ENCODE assay signal across 24 cellular contexts in genomic region chr1:63886348-63886747, GRCh38.
A peak's percentile ranks its signal among the peaks of the same experiment; 100 is the strongest.
DNase-seq lines count a peak whose midpoint lies in the region; ATAC-seq and TF ChIP-seq lines count a peak whose summit lies in the region.
"Had no signal": no experiment of that assay in that cellular context is flagged by ENCODE, and none has a peak within 500 bp of the region (broad histone marks: within the 10 kb centered on the region; RNA-seq: fewer than 3 reads in every experiment).

No MANE protein-coding gene starts in this region.

- H3K27me3 ChIP-seq in GM23338 (ENCODE audit: insufficient read depth), result no peaks in the 10 kb centered on the region
- H3K27me3 ChIP-seq: BE2C had no signal

- no peaks in the 10 kb centered on the region for H3K36me3 ChIP-seq in GM23338 (ENCODE audit: insufficient read depth)
- H3K36me3 ChIP-seq: BE2C, HAP-1 had no signal

- H3K9me3 Mint-ChIP-seq in GM23338, result no peaks in the 10 kb centered on the region; the same call in 2 of the 3 replicates
- H3K9me3 Mint-ChIP-seq in nephron, result no peaks in the 10 kb centered on the region

- H3K4me3 ChIP-seq in GM23338, result no peak overlapping the region
- H3K4me3 ChIP-seq: HAP-1, PC-9 had no signal

- H3K36me3 Mint-ChIP-seq in GM23338 (ENCODE audit: low read depth), result peaks cover 10% of the 10 kb centered on the region
- peaks cover 21% of the 10 kb centered on the region for H3K36me3 Mint-ChIP-seq in nephron (ENCODE audit: low read depth)
- H3K36me3 Mint-ChIP-seq: CD14-positive monocyte had no signal

- peaks cover 54% of the 10 kb centered on the region for H4K20me1 ChIP-seq in GM23338 (replicated peaks; ENCODE audit: insufficient read depth)

- no peaks in the 10 kb centered on the region for H3F3A ChIP-seq in GM23338 (replicated peaks; ENCODE audit: low read depth)

- no peak overlapping the region for H3K27ac ChIP-seq in GM23338 (ENCODE audit: low read depth)
- H3K27ac ChIP-seq: HL-60, PC-9, RWPE1 had no signal

- H3K9me2 ChIP-seq in GM23338 (ENCODE audit: insufficient read depth), result peaks cover 21% of the 10 kb centered on the region

- H3K4me2 ChIP-seq in GM23338, result 0 out of 2 replicates have a peak overlapping the region, but pooled peaks have one; percentile 24
- H3K4me2 ChIP-seq: PC-9 had no signal

- peaks cover 100% of the 10 kb centered on the region for H3K79me2 ChIP-seq in GM23338 (replicated peaks; ENCODE audit: insufficient read depth)

- peaks cover 1% of the 10 kb centered on the region for H3K27me3 Mint-ChIP-seq in GM23338 (ENCODE audit: insufficient read depth, low read depth, poor library complexity)
- no peaks in the 10 kb centered on the region for H3K27me3 Mint-ChIP-seq in nephron (ENCODE audit: low read depth)

- peaks cover 36% of the 10 kb centered on the region for H3K4me1 ChIP-seq in GM23338 (ENCODE audit: insufficient read depth)
- H3K4me1 ChIP-seq: BE2C, HAP-1 had no signal

- no peak overlapping the region for H2AFZ ChIP-seq in GM23338
- H2AFZ ChIP-seq: PC-9 had no signal

- no peak for TF ChIP-seq CTCF in GM23338 (conservative IDR thresholded peaks at IDR 0.05; ENCODE audit: low read depth in 2 of 2)
- no peak for TF ChIP-seq CTCF in nephron (IDR thresholded peaks at IDR 0.05; ENCODE audit: unreplicated experiment in 3 of 3)
- no peak for TF ChIP-seq CTCF in GM10266 (IDR thresholded peaks at IDR 0.05; ENCODE audit: control insufficient read depth, insufficient read depth, low read depth, missing control alignments)

- no peak for DNase-seq in GM23338 (ENCODE audit: low spot score)
- peak; percentile 31 for DNase-seq in RPMI7951 (ENCODE audit: low read depth)
- DNase-seq in fibroblast of gingiva (ENCODE audit: low read depth), result peak; percentile 22
- no peak for DNase-seq in GM10266 (ENCODE audit: extremely low spot score)
- no peak for DNase-seq in stimulated activated CD4-positive, alpha-beta T cell treated with anti-CD3 and anti-CD28 coated beads, Interleukin-4, amount 100 ng/mL, for 4 hours
- DNase-seq: 8988T, ACHN, BE2C, Calu3, DMS79 treated with DMSO at 0.1 percent for 48 hours, GF-D8, NCI-H1092, NCI-H1436, NCI-H187 treated with DMSO at 0.1 percent for 48 hours, NCI-H524, NCI-H774, PC-9, SHP77 had no signal

- no peak overlapping the region for H3K27ac Mint-ChIP-seq in GM23338
- peak overlapping the region in 2 of 3 experiments; percentile 29 to 70 for H3K27ac Mint-ChIP-seq in nephron
- H3K27ac Mint-ChIP-seq: CD14-positive monocyte had no signal

- no peak for ATAC-seq in GM23338
- no peak for ATAC-seq in HG03469 (IDR thresholded peaks at IDR 0.05; ENCODE audit: unreplicated experiment)

- H3K4me3 Mint-ChIP-seq in GM23338 (no peak overlapping the region), nephron (no peak overlapping the region)
- H3K4me3 Mint-ChIP-seq: CD14-positive monocyte had no signal

- H3K4me1 Mint-ChIP-seq in GM23338, result peaks cover 69% of the 10 kb centered on the region
- peaks cover 39% of the 10 kb centered on the region for H3K4me1 Mint-ChIP-seq in nephron
- H3K4me1 Mint-ChIP-seq: CD14-positive monocyte had no signal

TF ChIP-seq in GM23338, 12 proteins besides CTCF, POLR2A, EP300 and RAD21:
- TF ChIP-seq ZNF114 (CRISPR knock-in tag; IDR thresholded peaks at IDR 0.05) (no peak), POLR2AphosphoS5 (IDR thresholded peaks at IDR 0.05; ENCODE audit: low read depth) (no peak), ZNF462 (CRISPR knock-in tag; IDR thresholded peaks at IDR 0.05) (no peak), ZNF331 (CRISPR knock-in tag; IDR thresholded peaks at IDR 0.05; ENCODE audit: low read depth) (no peak), EZH2 (IDR thresholded peaks at IDR 0.05; ENCODE audit: low read depth, unreplicated experiment) (no peak)

Comparison
In these comparisons a context has a peak if more than half of its experiments do, and no peak if none do; other contexts are left out.
1. DNase-seq: peak in RPMI7951 (single experiment) and fibroblast of gingiva (single experiment); none in GM23338 (single experiment), GM10266 (single experiment) and stimulated activated CD4-positive, alpha-beta T cell treated with anti-CD3 and anti-CD28 coated beads, Interleukin-4, amount 100 ng/mL, for 4 hours (0 of 2).